Comparison of ENCODE assay signal across 8 cellular contexts in the genomic region with DNA sequence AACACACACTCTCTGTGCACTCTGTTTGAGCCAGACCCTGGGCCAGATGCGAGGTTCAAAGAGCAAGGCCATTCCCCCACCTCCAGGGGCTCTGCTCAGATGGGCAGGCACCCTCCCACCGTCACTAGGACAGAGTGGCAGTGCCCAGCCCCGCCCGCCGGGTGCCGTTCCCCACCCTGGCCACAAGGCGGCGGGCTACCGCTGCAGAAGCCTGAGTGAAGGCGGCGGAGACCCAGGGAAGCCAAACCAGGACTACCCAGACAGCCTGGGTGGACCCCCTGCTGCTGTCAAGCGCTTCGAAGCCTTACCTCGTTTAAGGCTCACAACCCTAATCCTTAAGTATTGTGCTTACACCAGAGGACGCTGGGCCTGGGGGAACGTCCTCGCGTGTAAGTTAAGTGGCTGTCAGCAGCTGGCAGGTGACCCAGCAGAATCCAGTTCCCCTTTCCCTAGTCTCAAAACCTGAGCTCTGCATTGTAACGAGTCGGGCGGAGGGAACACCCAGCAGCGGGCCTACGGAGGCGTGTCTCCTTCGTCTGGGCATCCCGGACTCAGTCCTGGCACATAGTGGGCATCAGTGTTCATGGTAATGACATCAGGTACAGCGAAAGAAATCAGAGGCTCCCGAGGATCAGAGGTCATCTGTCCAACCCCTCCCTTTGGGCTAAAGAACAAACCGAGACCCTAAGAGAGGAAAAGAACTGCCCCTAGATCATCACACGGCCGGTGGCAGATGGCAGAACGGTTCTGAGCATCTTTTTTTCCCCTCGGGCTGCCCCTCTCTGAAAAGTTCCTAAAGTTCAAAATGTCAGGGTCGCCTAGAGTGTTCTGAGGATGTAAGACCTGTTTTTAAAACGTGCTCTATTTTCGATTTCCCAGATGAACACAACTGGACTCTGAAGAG.
DNase-seq lines count a peak whose midpoint lies in the region; ATAC-seq and TF ChIP-seq lines count a peak whose summit lies in the region.

No MANE protein-coding gene starts in this region.

- peak overlapping the region; percentile 42 for H3K27ac ChIP-seq in layer of hippocampus (ENCODE audit: low read depth, low read length)

- peaks cover 26% of the 10 kb centered on the region for H3K27me3 ChIP-seq in layer of hippocampus (ENCODE audit: control insufficient read depth, insufficient read depth, low read length)

- ATAC-seq in HG02885 (IDR thresholded peaks at IDR 0.05; ENCODE audit: poor library complexity, unreplicated experiment) (peak; percentile 53), GM18519 (IDR thresholded peaks at IDR 0.05; ENCODE audit: low FRiP score, unreplicated experiment) (no peak)

- TF ChIP-seq CTCF in GM12801 (IDR thresholded peaks at IDR 0.05; ENCODE audit: extremely low read depth, insufficient read length) (peak; percentile 20), cardiac fibroblast (IDR thresholded peaks at IDR 0.05; ENCODE audit: low read depth, low read length) (peak; percentile 96)

- DNase-seq in NCI-H2227 treated with DMSO at 0.1 percent for 48 hours (lab: John Stamatoyannopoulos, UW) (peak; percentile 45), cardiac fibroblast (ENCODE audit: low read depth in 2 of 2) (peak; percentile 64 to 68)
- DNase-seq in activated CD4-positive, CD25-positive, alpha-beta regulatory T cell treated with anti-CD3 and anti-CD28 coated beads, Interleukin-2, amount 50 U/mL, for 16 hours (ENCODE audit: low read depth, low spot score), result peak; percentile 62
- DNase-seq in stimulated activated CD4-positive, alpha-beta T cell treated with anti-CD3 and anti-CD28 coated beads, Interleukin-2, amount 100 ng/mL, for 48 hours, result peak; percentile 85 to 88

- no peak overlapping the region for H3K4me3 ChIP-seq in cardiac fibroblast (replicated peaks in 1 of 2; ENCODE audit: low read depth in 2 of 2, low read length in 2 of 2)
